In genomic region chr10:130761032-130761575, GRCh38 we compare ENCODE assay signal across 17 cellular contexts.
DNase-seq lines count a peak whose midpoint lies in the region; ATAC-seq and TF ChIP-seq lines count a peak whose summit lies in the region.
"Had no signal": no experiment of that assay in that cellular context is flagged by ENCODE, and none has a peak within 500 bp of the region (broad histone marks: within the 10 kb centered on the region; RNA-seq: fewer than 3 reads in every experiment).

No MANE protein-coding gene starts in this region.

- H3K36me3 Mint-ChIP-seq in endothelial cell (ENCODE audit: low read depth, unreplicated experiment) (peaks cover 13% of the 10 kb centered on the region), neural progenitor cell (no peaks in the 10 kb centered on the region), glutamatergic neuron (ENCODE audit: unreplicated experiment) (peaks cover 6% of the 10 kb centered on the region)
- H3K36me3 Mint-ChIP-seq: CD8-positive, alpha-beta T cell had no signal

- H3K4me2 ChIP-seq in neural progenitor cell, result no peak overlapping the region
- H3K4me2 ChIP-seq: BLaER1 had no signal

- H3K4me1 ChIP-seq in Peyer's patch (no peaks in the 10 kb centered on the region), neural progenitor cell (no peaks in the 10 kb centered on the region), spleen (no peaks in the 10 kb centered on the region)
- H3K4me1 ChIP-seq: HAP-1 had no signal

- 75 to 87% (median 84%) methylated on average over 4 to 6 of the region's 6 CpGs for WGBS in spleen, 5 donors

- no peak overlapping the region for H3K9ac ChIP-seq in neural progenitor cell
- H3K9ac ChIP-seq: BLaER1 had no signal

- H3K4me3 ChIP-seq in Peyer's patch (no peak overlapping the region), neural progenitor cell (no peak overlapping the region), spleen (no peak overlapping the region)
- H3K4me3 ChIP-seq: BLaER1, GM12878, HAP-1 had no signal

- no peaks in the 10 kb centered on the region for H3K27me3 ChIP-seq in Peyer's patch
- H3K27me3 ChIP-seq in neural progenitor cell, result no peaks in the 10 kb centered on the region
- peaks cover 0 to 17% (median 0%) of the 10 kb centered on the region in 7 donors for H3K27me3 ChIP-seq in spleen (replicated peaks in 1 of 7)
- H3K27me3 ChIP-seq: BLaER1 had no signal

- DNase-seq in Peyer's patch (peak in 2 of 3 donors; percentile 23 to 27), endothelial cell (ENCODE audit: low spot score) (no peak), neural progenitor cell (ENCODE audit: low spot score) (no peak), spleen (peak; percentile 51), DMS 273 (lab: John Stamatoyannopoulos, UW; ENCODE audit: unreplicated experiment) (no peak), glutamatergic neuron (no peak), NCI-H345 (lab: John Stamatoyannopoulos, UW) (no peak)
- DNase-seq: Calu3; CD8-positive, alpha-beta T cell; DMS 273 treated with DMSO at 0.1 percent for 48 hours; DMS53; DND-41; EL had no signal

- H3K9me3 ChIP-seq in Peyer's patch (peaks cover 0 to 8% (median 0%) of the 10 kb centered on the region in 4 donors), neural progenitor cell (ENCODE audit: low read depth) (no peaks in the 10 kb centered on the region), spleen (peaks cover 0 to 21% (median 0%) of the 10 kb centered on the region in 8 donors)
- H3K9me3 ChIP-seq: HAP-1 had no signal

- intact Hi-C loops in spleen (cut with DNase I; ENCODE audit: low total_unique reads), result no loop called here

- H3K27ac Mint-ChIP-seq in endothelial cell (ENCODE audit: unreplicated experiment) (peak overlapping the region; percentile 72), neural progenitor cell (no peak overlapping the region), glutamatergic neuron (ENCODE audit: unreplicated experiment) (no peak overlapping the region)
- H3K27ac Mint-ChIP-seq: CD8-positive, alpha-beta T cell had no signal

- H3F3A ChIP-seq in neural progenitor cell (ENCODE audit: low read depth), result no peaks in the 10 kb centered on the region

- no peak overlapping the region for H3K4me3 Mint-ChIP-seq in endothelial cell (ENCODE audit: unreplicated experiment)
- peak overlapping the region; percentile 31 for H3K4me3 Mint-ChIP-seq in neural progenitor cell
- H3K4me3 Mint-ChIP-seq in glutamatergic neuron (ENCODE audit: unreplicated experiment), result no peak overlapping the region
- H3K4me3 Mint-ChIP-seq: CD8-positive, alpha-beta T cell had no signal

- H4K20me1 ChIP-seq in neural progenitor cell (ENCODE audit: low read depth), result no peaks in the 10 kb centered on the region
- H4K20me1 ChIP-seq: BLaER1 had no signal

- no peak for ATAC-seq in HG02840 (IDR thresholded peaks at IDR 0.05; ENCODE audit: low FRiP score, unreplicated experiment)
- ATAC-seq: CD8-positive, alpha-beta T cell; GM12878 had no signal

- no peak overlapping the region for H2AFZ ChIP-seq in neural progenitor cell (replicated peaks)

- H3K27ac ChIP-seq in Peyer's patch, result no peak overlapping the region
- H3K27ac ChIP-seq in neural progenitor cell, result no peak overlapping the region
- no peak overlapping the region for H3K27ac ChIP-seq in spleen
- H3K27ac ChIP-seq: BLaER1 had no signal

- H3K27me3 Mint-ChIP-seq in endothelial cell (ENCODE audit: unreplicated experiment), result peaks cover 9% of the 10 kb centered on the region
- peaks cover 9% of the 10 kb centered on the region for H3K27me3 Mint-ChIP-seq in neural progenitor cell (ENCODE audit: insufficient read depth, low read depth)
- peaks cover 3% of the 10 kb centered on the region for H3K27me3 Mint-ChIP-seq in glutamatergic neuron (ENCODE audit: unreplicated experiment)

- TF ChIP-seq CTCF in Peyer's patch (IDR thresholded peaks at IDR 0.05) (no peak), endothelial cell (IDR thresholded peaks at IDR 0.05; ENCODE audit: unreplicated experiment) (no peak), neural progenitor cell (IDR thresholded peaks at IDR 0.05) (no peak), spleen (IDR thresholded peaks at IDR 0.05 in 8 of 11, conservative IDR thresholded peaks at IDR 0.05 in 3 of 11) (no peak), glutamatergic neuron (IDR thresholded peaks at IDR 0.05; ENCODE audit: partially characterized antibody, unreplicated experiment) (no peak)

- H3K9me3 Mint-ChIP-seq in endothelial cell (ENCODE audit: unreplicated experiment), result peaks cover 18% of the 10 kb centered on the region
- H3K9me3 Mint-ChIP-seq in neural progenitor cell, result peaks cover 8% of the 10 kb centered on the region
- H3K9me3 Mint-ChIP-seq in glutamatergic neuron (ENCODE audit: unreplicated experiment), result peaks cover 7% of the 10 kb centered on the region

- no peaks in the 10 kb centered on the region for H3K4me1 Mint-ChIP-seq in endothelial cell (ENCODE audit: unreplicated experiment)
- no peaks in the 10 kb centered on the region for H3K4me1 Mint-ChIP-seq in neural progenitor cell
- H3K4me1 Mint-ChIP-seq in glutamatergic neuron (ENCODE audit: low read depth, unreplicated experiment), result no peaks in the 10 kb centered on the region

- TF ChIP-seq POLR2A in Peyer's patch (IDR thresholded peaks at IDR 0.05) (no peak), spleen (IDR thresholded peaks at IDR 0.05) (no peak)

- H3K36me3 ChIP-seq in Peyer's patch, result no peaks in the 10 kb centered on the region
- no peaks in the 10 kb centered on the region for H3K36me3 ChIP-seq in neural progenitor cell
- H3K36me3 ChIP-seq in spleen, result no peaks in the 10 kb centered on the region
- H3K36me3 ChIP-seq: BLaER1, HAP-1 had no signal

- no peaks in the 10 kb centered on the region for H3K79me2 ChIP-seq in neural progenitor cell (ENCODE audit: low read depth)

Comparison
In these comparisons a context has a peak if more than half of its experiments do, and no peak if none do; other contexts are left out.
1. DNase-seq: peak in Peyer's patch (2 of 3) and spleen (single experiment); none in endothelial cell (single experiment), neural progenitor cell (single experiment), DMS 273 (single experiment), glutamatergic neuron (single experiment) and NCI-H345 (single experiment).